In the genomic region with DNA sequence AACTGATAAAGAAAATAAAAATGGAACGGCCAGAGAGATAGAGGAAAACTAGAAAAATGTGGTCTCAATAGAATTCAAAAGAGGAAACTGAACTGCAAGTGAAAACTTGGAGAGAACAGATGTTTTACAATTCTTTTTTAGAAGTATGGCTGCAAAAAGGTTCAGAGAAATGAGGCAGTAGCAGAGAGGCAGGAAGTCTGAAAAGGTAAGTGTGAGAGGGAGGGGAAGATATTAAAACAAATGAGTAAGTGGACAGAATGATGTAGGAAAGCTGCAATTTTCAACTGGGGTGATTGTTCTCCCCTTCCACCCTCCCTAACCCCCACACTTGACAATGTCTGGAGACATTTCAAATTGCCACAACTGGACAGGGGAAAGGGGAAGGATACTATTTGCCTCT, we compare ENCODE assay signal across 15 cellular contexts. TPM values are rescaled to one million over a fixed set of nuclear protein-coding genes. Genes with fewer than 3 reads are reported as not detected.
DNase-seq lines count a peak whose midpoint lies in the region; ATAC-seq, FAIRE-seq and TF ChIP-seq lines count a peak whose summit lies in the region.
"Had no signal": no experiment of that assay in that cellular context is flagged by ENCODE, and none has a peak within 500 bp of the region (broad histone marks: within the 10 kb centered on the region; RNA-seq: fewer than 3 reads in every experiment).

No MANE protein-coding gene starts in this region.

- no peak overlapping the region for H3K4me3 Mint-ChIP-seq in stimulated activated naive CD8-positive, alpha-beta T cell treated with anti-CD3 and anti-CD28 coated beads, Interleukin-15, Interleukin-2, amounts not matched to agents 100 ng/mL and 50 ng/mL, for 24 hours
- H3K4me3 Mint-ChIP-seq in stimulated activated naive CD8-positive, alpha-beta T cell treated with anti-CD3 and anti-CD28 coated beads, Interleukin-15, amount 100 ng/mL, for 72 hours = no peak overlapping the region

- H3K4me1 Mint-ChIP-seq in stimulated activated naive CD8-positive, alpha-beta T cell treated with anti-CD3 and anti-CD28 coated beads, Interleukin-15, Interleukin-2, amounts not matched to agents 100 ng/mL and 50 ng/mL, for 24 hours (ENCODE audit: low read depth) = peaks cover 37% of the 10 kb centered on the region
- H3K4me1 Mint-ChIP-seq in stimulated activated naive CD8-positive, alpha-beta T cell treated with anti-CD3 and anti-CD28 coated beads, Interleukin-15, amount 100 ng/mL, for 72 hours = peaks cover 35% of the 10 kb centered on the region

- no peak for TF ChIP-seq POLR2A in GM12878 (IDR thresholded peaks at IDR 0.05; ENCODE audit: low read depth, low read length)

- POLR2A ChIA-PET in GM12878 (lab: Charles Lee) = no interaction called here

- no peaks in the 10 kb centered on the region for H3K27me3 ChIP-seq in GM12878 (replicated peaks in 1 of 2; ENCODE audit: control insufficient read depth in 2 of 2, insufficient read depth in 2 of 2, low read length in 1 of 2)
- H3K27me3 ChIP-seq: hepatocyte had no signal

- peak; percentile 65 for FAIRE-seq in GM12878 (lab: Jason Lieb, UNC)

- H2AFZ ChIP-seq in GM12878 (ENCODE audit: control insufficient read depth, low read depth, low read length) = no peak overlapping the region
- H2AFZ ChIP-seq: hepatocyte had no signal

- WGBS in GM12878 (ENCODE audit: insufficient coverage, insufficient replicate concordance, low lambda C conversion rate, missing lambda C conversion rate) = 0% methylated on average over 1 of the region's 1 CpG

- RAD21 ChIA-PET in GM12878 (lab: Charles Lee; ENCODE audit: unreplicated experiment) = interaction anchor here (1.1 to 3.0 kb wide), 2 partner anchors 10 to 12 kb away, joined by 5 to 12 read pairs; no protein-coding TSS in a partner anchor

- H3K27ac Mint-ChIP-seq in stimulated activated naive CD8-positive, alpha-beta T cell treated with anti-CD3 and anti-CD28 coated beads, Interleukin-15, Interleukin-2, amounts not matched to agents 100 ng/mL and 50 ng/mL, for 24 hours = peak overlapping the region; percentile 14
- no peak overlapping the region for H3K27ac Mint-ChIP-seq in stimulated activated naive CD8-positive, alpha-beta T cell treated with anti-CD3 and anti-CD28 coated beads, Interleukin-15, amount 100 ng/mL, for 72 hours

- no peak for DNase-seq in stimulated activated naive CD8-positive, alpha-beta T cell treated with anti-CD3 and anti-CD28 coated beads, Interleukin-15, amount 100 ng/mL, for 72 hours
- DNase-seq in GM12878 (ENCODE audit: low read depth, low spot score) = no peak
- no peak for DNase-seq in left ventricle myocardium superior
- DNase-seq in iPS-NIHi7 (ENCODE audit: extremely low spot score) = no peak
- DNase-seq in NCI-H2227 treated with DMSO at 0.1 percent for 48 hours (lab: John Stamatoyannopoulos, UW) = no peak
- DNase-seq: lower lobe of right lung; NCI-H1436 treated with DMSO at 0.1 percent for 48 hours; NCI-H510A treated with DMSO at 0.1 percent for 48 hours; stimulated activated naive CD4-positive, alpha-beta T cell treated with Interleukin-2 at 50 U/mL for 16 hours; WERI-Rb-1 had no signal

- peak overlapping the region; percentile 66 for H3K27ac ChIP-seq in GM12878 (ENCODE audit: control insufficient read depth, insufficient read depth)
- H3K27ac ChIP-seq: hepatocyte, lower lobe of right lung, WERI-Rb-1 had no signal

- TF ChIP-seq RAD21 in GM12878 (IDR thresholded peaks at IDR 0.05; ENCODE audit: insufficient read depth, low read depth, low read length) = no peak

- peak overlapping the region; percentile 71 for H3K4me2 ChIP-seq in GM12878 (ENCODE audit: control insufficient read depth, insufficient read depth)
- H3K4me2 ChIP-seq: hepatocyte had no signal

- no peaks in the 10 kb centered on the region for H3K27me3 Mint-ChIP-seq in stimulated activated naive CD8-positive, alpha-beta T cell treated with anti-CD3 and anti-CD28 coated beads, Interleukin-15, Interleukin-2, amounts not matched to agents 100 ng/mL and 50 ng/mL, for 24 hours
- H3K27me3 Mint-ChIP-seq in stimulated activated naive CD8-positive, alpha-beta T cell treated with anti-CD3 and anti-CD28 coated beads, Interleukin-15, amount 100 ng/mL, for 72 hours = no peaks in the 10 kb centered on the region

- ATAC-seq in stimulated activated naive CD8-positive, alpha-beta T cell treated with anti-CD3 and anti-CD28 coated beads, Interleukin-15, amount 100 ng/mL, for 72 hours = no peak
- peak; percentile 45 for ATAC-seq in HG03460 (IDR thresholded peaks at IDR 0.05; ENCODE audit: unreplicated experiment)
- peak; percentile 64 for ATAC-seq in GM12878
- ATAC-seq in left ventricle myocardium superior = no peak
- no peak for ATAC-seq in HG03039 (IDR thresholded peaks at IDR 0.05; ENCODE audit: unreplicated experiment)
- ATAC-seq: lower lobe of right lung had no signal

- peaks cover 27% of the 10 kb centered on the region for H3K4me1 ChIP-seq in GM12878 (ENCODE audit: control insufficient read depth, insufficient read depth, low read length)

- no peak overlapping the region; the same call in 1 of the 2 replicates for H3K4me3 ChIP-seq in GM12878
- H3K4me3 ChIP-seq: hepatocyte, lower lobe of right lung had no signal

- H3K36me3 ChIP-seq in GM12878 (ENCODE audit: control insufficient read depth in 2 of 2, insufficient read depth in 2 of 2, low read length in 1 of 2) = peaks cover 0 to 3% of the 10 kb centered on the region in 2 experiments; a peak in 2 of 4 replicates
- H3K36me3 ChIP-seq: lower lobe of right lung had no signal

- H3K9me3 Mint-ChIP-seq in stimulated activated naive CD8-positive, alpha-beta T cell treated with anti-CD3 and anti-CD28 coated beads, Interleukin-15, Interleukin-2, amounts not matched to agents 100 ng/mL and 50 ng/mL, for 24 hours = no peaks in the 10 kb centered on the region
- H3K9me3 Mint-ChIP-seq in stimulated activated naive CD8-positive, alpha-beta T cell treated with anti-CD3 and anti-CD28 coated beads, Interleukin-15, amount 100 ng/mL, for 72 hours = no peaks in the 10 kb centered on the region

- H4K20me1 ChIP-seq in GM12878 (ENCODE audit: control insufficient read depth, insufficient read depth) = no peaks in the 10 kb centered on the region

- no peak overlapping the region for H3K9ac ChIP-seq in GM12878 (ENCODE audit: control insufficient read depth, insufficient read depth, low read length)

- SMC1A ChIA-PET in GM12878 (lab: Charles Lee; ENCODE audit: uncharacterized antibody, unreplicated experiment) = interaction anchor here (0.6 to 7.4 kb wide), 4 partner anchors 9 to 28 kb away, joined by 3 to 41 read pairs (median 4); no protein-coding TSS in a partner anchor

- TF ChIP-seq CTCF in GM12878 (IDR thresholded peaks at IDR 0.05 in 2 of 3, conservative IDR thresholded peaks at IDR 0.05 in 1 of 3; ENCODE audit: control insufficient read depth in 2 of 3, extremely low read depth in 1 of 3, insufficient read depth in 1 of 3, low read depth in 3 of 3, low read length in 3 of 3) = no peak

- no peak for TF ChIP-seq EP300 in GM12878 (IDR thresholded peaks at IDR 0.05; ENCODE audit: borderline replicate concordance in 1 of 2, control insufficient read depth in 1 of 2, low read depth in 2 of 2, low read length in 2 of 2)

- CTCF ChIA-PET in GM12878 (lab: Yijun Ruan, JAX) = interaction anchor here (4.6 kb wide), 1 partner anchor 10 kb away, joined by 26 read pairs; no protein-coding TSS in a partner anchor

- in situ Hi-C loops in GM12878 (cut with MboI) = no loop called here

- peaks cover 87% of the 10 kb centered on the region for H3K79me2 ChIP-seq in GM12878 (ENCODE audit: control insufficient read depth, insufficient read depth, low read length)

- H3K9me3 ChIP-seq in GM12878 (replicated peaks; ENCODE audit: control insufficient read depth, insufficient read depth, low read length) = no peaks in the 10 kb centered on the region
- H3K9me3 ChIP-seq: lower lobe of right lung had no signal

- intact Hi-C loops in GM12878 (cut with micrococcal nuclease; ENCODE audit: unreplicated experiment) (no loop called here), left ventricle myocardium superior (cut with micrococcal nuclease) (no loop called here)

- BruUV-seq in GM12878 (replicated peaks; lab: Mats Ljungman, UMichigan) = no TSS peak

- peaks cover 23% of the 10 kb centered on the region for H3K36me3 Mint-ChIP-seq in stimulated activated naive CD8-positive, alpha-beta T cell treated with anti-CD3 and anti-CD28 coated beads, Interleukin-15, Interleukin-2, amounts not matched to agents 100 ng/mL and 50 ng/mL, for 24 hours (ENCODE audit: low read depth)

RNA-seq across cellular contexts. Expression of a gene that starts 12.9 kb away (rescaled TPM):
- 51.4 and 54.4 TPM in 2 replicates for total RNA-seq in GM12878 (2013; cell fraction: nucleolus; rRNA removed)
- total RNA-seq in GM12878 (2014; rRNA removed) (9.7 and 10.7 TPM in 2 replicates), GM12878 (2014; rRNA removed; fragmentation: Illumina TruSeq; extraction: Trizol) (11.5 and 12.6 TPM in 2 replicates), GM12878 (2021) (14.1 and 17.0 TPM in 2 replicates), left ventricle myocardium superior (25.5 TPM)
- 5.0 TPM for polyA plus RNA-seq in GM12878 (2011; ENCODE audit: low read depth)
- polyA plus RNA-seq in GM12878 (2011; rRNA removed) (14.6 and 16.5 TPM in 2 replicates), GM12878 (2014; fragmentation: Illumina TruSeq; extraction: Trizol) (12.7 and 14.3 TPM in 2 replicates), GM12878 (2014; fragmentation: Nextera tagmentation; extraction: Ambion mirVana) (1 to 10 TPM; 3.6 to 6.0 TPM), GM12878 (2014; rRNA removed) (8.8 and 9.4 TPM in 2 replicates), GM12878 (2016; fragmentation: Nextera tagmentation; extraction: Ambion mirVana) (1 to 10 TPM; 6.6 to 8.2 TPM)
- polyA plus RNA-seq in GM12878 (2011; cell fraction: cytosol; rRNA removed) = 12.7 and 13.0 TPM in 2 replicates
- 11.9 and 13.7 TPM in 2 replicates for polyA plus RNA-seq in GM12878 (2011; cell fraction: nucleus; rRNA removed)
- 6.2 and 6.6 TPM in 2 replicates for polyA plus RNA-seq in GM12878 (2012)
- 20.5 and 26.5 TPM in 2 replicates for polyA minus RNA-seq in GM12878 (2011; rRNA and poly(A)+ RNA removed)
- 5.6 and 10.2 TPM in 2 replicates for polyA minus RNA-seq in GM12878 (2011; cell fraction: cytosol; rRNA and poly(A)+ RNA removed)
- polyA minus RNA-seq in GM12878 (2011; cell fraction: nucleus; rRNA and poly(A)+ RNA removed) = 7.5 and 13.9 TPM in 2 replicates

RNA-seq across cellular contexts. Expression of a gene that starts 27.0 kb away (rescaled TPM):
- total RNA-seq in GM12878 (2013; cell fraction: nucleolus; rRNA removed) = 1.3 TPM in 1 of 2 replicates, not detected in the other
- total RNA-seq in GM12878 (2014; rRNA removed) (not detected in 2 replicates), GM12878 (2014; rRNA removed; fragmentation: Illumina TruSeq; extraction: Trizol) (not detected in 2 replicates), GM12878 (2021) (not detected in 2 replicates), left ventricle myocardium superior (0.55 TPM)
- polyA plus RNA-seq in GM12878 (2011; ENCODE audit: low read depth) = not detected
- polyA plus RNA-seq in GM12878 (2011; rRNA removed) (0.71 TPM in 1 of 2 replicates, not detected in the other), GM12878 (2014; fragmentation: Illumina TruSeq; extraction: Trizol) (not detected in 2 replicates), GM12878 (2014; fragmentation: Nextera tagmentation; extraction: Ambion mirVana) (under 1 TPM in 1 of 2 experiments, not detected in 1; 0.15 TPM), GM12878 (2014; rRNA removed) (0.20 TPM in 1 of 2 replicates, not detected in the other), GM12878 (2016; fragmentation: Nextera tagmentation; extraction: Ambion mirVana) (not detected)
- polyA plus RNA-seq in GM12878 (2011; cell fraction: cytosol; rRNA removed) = not detected in 2 replicates
- polyA plus RNA-seq in GM12878 (2011; cell fraction: nucleus; rRNA removed) = not detected in 2 replicates
- not detected in 2 replicates for polyA plus RNA-seq in GM12878 (2012)
- polyA minus RNA-seq in GM12878 (2011; rRNA and poly(A)+ RNA removed) = not detected in 2 replicates
- polyA minus RNA-seq in GM12878 (2011; cell fraction: cytosol; rRNA and poly(A)+ RNA removed) = not detected in 2 replicates
- not detected in 2 replicates for polyA minus RNA-seq in GM12878 (2011; cell fraction: nucleus; rRNA and poly(A)+ RNA removed)
- total RNA-seq: hepatocyte, lower lobe of right lung, pulmonary artery endothelial cell had no signal
- polyA plus RNA-seq: hepatocyte had no signal

Comparison
In these comparisons a context has a peak if more than half of its experiments do, and no peak if none do; other contexts are left out.
1. ATAC-seq: peak in HG03460 (single experiment) and GM12878 (single experiment); none in stimulated activated naive CD8-positive, alpha-beta T cell treated with anti-CD3 and anti-CD28 coated beads, Interleukin-15, amount 100 ng/mL, for 72 hours (single experiment), left ventricle myocardium superior (single experiment) and HG03039 (single experiment).